Comparison of ENCODE assay signal across 2 cellular contexts in the genomic region with DNA sequence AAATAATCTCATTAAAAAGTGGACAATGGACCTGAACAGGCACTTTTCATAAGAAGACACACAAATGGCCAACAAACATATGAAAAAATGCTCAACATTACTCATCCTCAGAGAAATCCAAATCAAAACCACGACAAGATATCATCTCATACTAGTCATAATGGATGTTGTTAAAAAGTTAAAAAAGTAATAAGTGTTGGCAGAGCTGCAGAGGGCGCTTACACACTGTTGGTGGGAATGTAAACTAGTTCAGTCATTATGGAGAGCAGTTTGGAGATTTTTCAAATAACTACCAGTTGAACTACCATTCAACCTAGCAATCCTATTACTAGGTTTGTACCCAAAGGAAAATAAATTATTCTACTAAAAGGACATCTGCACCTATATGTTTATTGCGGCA.
TF ChIP-seq lines count a peak whose summit lies in the region.

No MANE protein-coding gene starts in this region.

TF ChIP-seq in HepG2, 621 proteins besides CTCF, POLR2A, EP300 and RAD21:
- TF ChIP-seq LCORL (IDR thresholded peaks at IDR 0.05) = no peak
- no peak for TF ChIP-seq LCORL (CRISPR knock-in tag; IDR thresholded peaks at IDR 0.05)
- peak; percentile 38 for TF ChIP-seq STAG1 (CRISPR knock-in tag; IDR thresholded peaks at IDR 0.05)
- TF ChIP-seq ZFP62 (CRISPR knock-in tag; IDR thresholded peaks at IDR 0.05) = no peak
- TF ChIP-seq HINFP (CRISPR knock-in tag; IDR thresholded peaks at IDR 0.05; ENCODE audit: low read depth) = no peak
- TF ChIP-seq ZNF7 (CRISPR knock-in tag; IDR thresholded peaks at IDR 0.05) = peak; percentile 63
- TF ChIP-seq ZNF574 (CRISPR knock-in tag; IDR thresholded peaks at IDR 0.05) = no peak
- no peak for TF ChIP-seq ZFY (CRISPR knock-in tag; IDR thresholded peaks at IDR 0.05)
- no peak for TF ChIP-seq CCAR2 (optimal IDR thresholded peaks at IDR 0.05; ENCODE audit: low read depth, low read length)
- TF ChIP-seq KLF13 (CRISPR knock-in tag; IDR thresholded peaks at IDR 0.05) = no peak
- TF ChIP-seq ZNF225 (CRISPR knock-in tag; IDR thresholded peaks at IDR 0.05) = no peak
- TF ChIP-seq ZNF546 (CRISPR knock-in tag; conservative IDR thresholded peaks at IDR 0.05) = no peak
- TF ChIP-seq NBN (conservative IDR thresholded peaks at IDR 0.05) = no peak
- no peak for TF ChIP-seq MED1 (CRISPR knock-in tag; IDR thresholded peaks at IDR 0.05)
- no peak for TF ChIP-seq CHD4 (IDR thresholded peaks at IDR 0.05; ENCODE audit: borderline replicate concordance, low read length)
- no peak for TF ChIP-seq ZNF563 (CRISPR knock-in tag; IDR thresholded peaks at IDR 0.05)
- no peak for TF ChIP-seq KMT2A (CRISPR knock-in tag; IDR thresholded peaks at IDR 0.05)
- no peak for TF ChIP-seq THYN1 (CRISPR knock-in tag; IDR thresholded peaks at IDR 0.05; ENCODE audit: borderline replicate concordance, low read depth)
- no peak for TF ChIP-seq ZNF274 (CRISPR knock-in tag; IDR thresholded peaks at IDR 0.05)

TF ChIP-seq in GM12878, 131 proteins besides CTCF, POLR2A, EP300 and RAD21 (continues in another document):
- TF ChIP-seq TARDBP (IDR thresholded peaks at IDR 0.05; ENCODE audit: borderline replicate concordance) (no peak), POU2F2 (IDR thresholded peaks at IDR 0.05; ENCODE audit: borderline replicate concordance, low read depth, low read length) (no peak), STAT1 (conservative IDR thresholded peaks at IDR 0.05) (no peak), SP1 (IDR thresholded peaks at IDR 0.05; ENCODE audit: low read depth, low read length) (no peak), BCL11A (IDR thresholded peaks at IDR 0.05; ENCODE audit: low read depth, low read length) (no peak), MEF2B (IDR thresholded peaks at IDR 0.05; ENCODE audit: partially characterized antibody, poor library complexity, severe bottlenecking) (no peak), SMAD5 (IDR thresholded peaks at IDR 0.05; ENCODE audit: low read depth) (no peak), CBFB (IDR thresholded peaks at IDR 0.05; ENCODE audit: low read depth) (no peak), BCLAF1 (IDR thresholded peaks at IDR 0.05) (no peak), FOS (IDR thresholded peaks at IDR 0.05; ENCODE audit: borderline replicate concordance, extremely low read depth, insufficient read length) (no peak), BRCA1 (IDR thresholded peaks at IDR 0.05; ENCODE audit: low read depth, low read length) (no peak), PRDM15 (CRISPR knock-in tag; IDR thresholded peaks at IDR 0.05) (no peak), CUX1 (IDR thresholded peaks at IDR 0.05; ENCODE audit: insufficient replicate concordance, low read depth, low read length) (no peak), ZBED1 (IDR thresholded peaks at IDR 0.05; ENCODE audit: borderline replicate concordance) (no peak), CREB1 (IDR thresholded peaks at IDR 0.05; ENCODE audit: low read depth) (no peak)
- TF ChIP-seq, protein P1, sequence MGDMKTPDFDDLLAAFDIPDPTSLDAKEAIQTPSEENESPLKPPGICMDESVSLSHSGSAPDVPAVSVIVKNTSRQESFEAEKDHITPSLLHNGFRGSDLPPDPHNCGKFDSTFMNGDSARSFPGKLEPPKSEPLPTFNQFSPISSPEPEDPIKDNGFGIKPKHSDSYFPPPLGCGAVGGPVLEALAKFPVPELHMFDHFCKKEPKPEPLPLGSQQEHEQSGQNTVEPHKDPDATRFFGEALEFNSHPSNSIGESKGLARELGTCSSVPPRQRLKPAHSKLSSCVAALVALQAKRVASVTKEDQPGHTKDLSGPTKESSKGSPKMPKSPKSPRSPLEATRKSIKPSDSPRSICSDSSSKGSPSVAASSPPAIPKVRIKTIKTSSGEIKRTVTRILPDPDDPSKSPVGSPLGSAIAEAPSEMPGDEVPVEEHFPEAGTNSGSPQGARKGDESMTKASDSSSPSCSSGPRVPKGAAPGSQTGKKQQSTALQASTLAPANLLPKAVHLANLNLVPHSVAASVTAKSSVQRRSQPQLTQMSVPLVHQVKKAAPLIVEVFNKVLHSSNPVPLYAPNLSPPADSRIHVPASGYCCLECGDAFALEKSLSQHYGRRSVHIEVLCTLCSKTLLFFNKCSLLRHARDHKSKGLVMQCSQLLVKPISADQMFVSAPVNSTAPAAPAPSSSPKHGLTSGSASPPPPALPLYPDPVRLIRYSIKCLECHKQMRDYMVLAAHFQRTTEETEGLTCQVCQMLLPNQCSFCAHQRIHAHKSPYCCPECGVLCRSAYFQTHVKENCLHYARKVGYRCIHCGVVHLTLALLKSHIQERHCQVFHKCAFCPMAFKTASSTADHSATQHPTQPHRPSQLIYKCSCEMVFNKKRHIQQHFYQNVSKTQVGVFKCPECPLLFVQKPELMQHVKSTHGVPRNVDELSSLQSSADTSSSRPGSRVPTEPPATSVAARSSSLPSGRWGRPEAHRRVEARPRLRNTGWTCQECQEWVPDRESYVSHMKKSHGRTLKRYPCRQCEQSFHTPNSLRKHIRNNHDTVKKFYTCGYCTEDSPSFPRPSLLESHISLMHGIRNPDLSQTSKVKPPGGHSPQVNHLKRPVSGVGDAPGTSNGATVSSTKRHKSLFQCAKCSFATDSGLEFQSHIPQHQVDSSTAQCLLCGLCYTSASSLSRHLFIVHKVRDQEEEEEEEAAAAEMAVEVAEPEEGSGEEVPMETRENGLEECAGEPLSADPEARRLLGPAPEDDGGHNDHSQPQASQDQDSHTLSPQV (IDR thresholded peaks at IDR 0.05) = no peak
- TF ChIP-seq, protein P2, sequence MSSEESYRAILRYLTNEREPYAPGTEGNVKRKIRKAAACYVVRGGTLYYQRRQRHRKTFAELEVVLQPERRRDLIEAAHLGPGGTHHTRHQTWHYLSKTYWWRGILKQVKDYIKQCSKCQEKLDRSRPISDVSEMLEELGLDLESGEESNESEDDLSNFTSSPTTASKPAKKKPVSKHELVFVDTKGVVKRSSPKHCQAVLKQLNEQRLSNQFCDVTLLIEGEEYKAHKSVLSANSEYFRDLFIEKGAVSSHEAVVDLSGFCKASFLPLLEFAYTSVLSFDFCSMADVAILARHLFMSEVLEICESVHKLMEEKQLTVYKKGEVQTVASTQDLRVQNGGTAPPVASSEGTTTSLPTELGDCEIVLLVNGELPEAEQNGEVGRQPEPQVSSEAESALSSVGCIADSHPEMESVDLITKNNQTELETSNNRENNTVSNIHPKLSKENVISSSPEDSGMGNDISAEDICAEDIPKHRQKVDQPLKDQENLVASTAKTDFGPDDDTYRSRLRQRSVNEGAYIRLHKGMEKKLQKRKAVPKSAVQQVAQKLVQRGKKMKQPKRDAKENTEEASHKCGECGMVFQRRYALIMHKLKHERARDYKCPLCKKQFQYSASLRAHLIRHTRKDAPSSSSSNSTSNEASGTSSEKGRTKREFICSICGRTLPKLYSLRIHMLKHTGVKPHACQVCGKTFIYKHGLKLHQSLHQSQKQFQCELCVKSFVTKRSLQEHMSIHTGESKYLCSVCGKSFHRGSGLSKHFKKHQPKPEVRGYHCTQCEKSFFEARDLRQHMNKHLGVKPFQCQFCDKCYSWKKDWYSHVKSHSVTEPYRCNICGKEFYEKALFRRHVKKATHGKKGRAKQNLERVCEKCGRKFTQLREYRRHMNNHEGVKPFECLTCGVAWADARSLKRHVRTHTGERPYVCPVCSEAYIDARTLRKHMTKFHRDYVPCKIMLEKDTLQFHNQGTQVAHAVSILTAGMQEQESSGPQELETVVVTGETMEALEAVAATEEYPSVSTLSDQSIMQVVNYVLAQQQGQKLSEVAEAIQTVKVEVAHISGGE (CRISPR knock-in tag; IDR thresholded peaks at IDR 0.05) = no peak
- TF ChIP-seq, protein P3, sequence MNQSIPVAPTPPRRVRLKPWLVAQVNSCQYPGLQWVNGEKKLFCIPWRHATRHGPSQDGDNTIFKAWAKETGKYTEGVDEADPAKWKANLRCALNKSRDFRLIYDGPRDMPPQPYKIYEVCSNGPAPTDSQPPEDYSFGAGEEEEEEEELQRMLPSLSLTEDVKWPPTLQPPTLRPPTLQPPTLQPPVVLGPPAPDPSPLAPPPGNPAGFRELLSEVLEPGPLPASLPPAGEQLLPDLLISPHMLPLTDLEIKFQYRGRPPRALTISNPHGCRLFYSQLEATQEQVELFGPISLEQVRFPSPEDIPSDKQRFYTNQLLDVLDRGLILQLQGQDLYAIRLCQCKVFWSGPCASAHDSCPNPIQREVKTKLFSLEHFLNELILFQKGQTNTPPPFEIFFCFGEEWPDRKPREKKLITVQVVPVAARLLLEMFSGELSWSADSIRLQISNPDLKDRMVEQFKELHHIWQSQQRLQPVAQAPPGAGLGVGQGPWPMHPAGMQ (IDR thresholded peaks at IDR 0.05; ENCODE audit: borderline replicate concordance) = no peak
